ENCODE assay signal across 24 cellular contexts in the genomic region with DNA sequence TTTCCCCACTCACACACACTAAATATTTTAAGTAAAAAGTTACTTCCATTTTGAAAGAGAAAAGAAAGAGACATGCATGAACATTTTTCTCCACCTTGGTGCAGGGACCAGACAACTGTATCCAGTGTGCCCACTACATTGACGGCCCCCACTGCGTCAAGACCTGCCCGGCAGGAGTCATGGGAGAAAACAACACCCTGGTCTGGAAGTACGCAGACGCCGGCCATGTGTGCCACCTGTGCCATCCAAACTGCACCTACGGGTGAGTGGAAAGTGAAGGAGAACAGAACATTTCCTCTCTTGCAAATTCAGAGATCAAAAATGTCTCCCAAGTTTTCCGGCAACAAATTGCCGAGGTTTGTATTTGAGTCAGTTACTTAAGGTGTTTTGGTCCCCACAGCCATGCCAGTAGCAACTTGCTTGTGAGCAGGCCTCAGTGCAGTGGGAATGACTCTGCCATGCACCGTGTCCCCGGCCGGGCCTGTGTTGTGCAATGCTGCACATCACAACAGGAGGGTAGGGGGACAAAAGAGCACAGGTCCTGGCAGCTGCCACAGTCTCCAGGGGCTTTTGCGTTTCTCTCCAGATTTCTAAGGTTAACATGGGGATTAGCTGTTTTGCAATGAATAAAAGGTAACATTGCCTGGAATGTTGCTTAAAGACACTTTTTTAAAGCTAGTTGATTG.
"Had no signal": no experiment of that assay in that cellular context is flagged by ENCODE, and none has a peak within 500 bp of the region (broad histone marks: within the 10 kb centered on the region; RNA-seq: fewer than 3 reads in every experiment).

No MANE protein-coding gene starts in this region.

- H3K36me3 Mint-ChIP-seq: activated naive CD8-positive, alpha-beta T cell had no signal

- H3K27ac ChIP-seq: epithelial cell of prostate, WERI-Rb-1 had no signal

- ATAC-seq: activated CD4-positive, CD25-positive, alpha-beta regulatory T cell treated with anti-CD3 and anti-CD28 coated beads, Interleukin-2, amount 50 U/mL, for 24 hours; activated CD8-positive, alpha-beta T cell treated with anti-CD3 and anti-CD28 coated beads for 36 hours; activated T-cell treated with anti-CD3 and anti-CD28 coated beads, Interleukin-2, amount 50 U/mL, for 4 hours; T-helper 17 cell had no signal

- H3K4me3 Mint-ChIP-seq: activated B cell treated with CpG ODN at 0.5 μM for 24 hours; activated CD8-positive, alpha-beta T cell treated with anti-CD3 and anti-CD28 coated beads for 36 hours; activated naive CD8-positive, alpha-beta T cell; activated T-cell treated with anti-CD3 and anti-CD28 coated beads, Interleukin-2, amount 50 U/mL, for 4 hours; activated T-helper 17 cell treated with anti-CD3 and anti-CD28 coated beads, Interleukin-2, amount 50 U/mL, for 72 hours; T-helper 17 cell; T-helper 2 cell treated with Interferon-gamma antibody and Interleukin-4, amounts not matched to agents 5 μg/mL and 100 μg/mL, for 36 hours had no signal

- H3K9me3 Mint-ChIP-seq: activated B cell treated with CpG ODN at 0.5 μM for 24 hours; T-helper 2 cell treated with Interferon-gamma antibody and Interleukin-4, amounts not matched to agents 5 μg/mL and 100 μg/mL, for 36 hours had no signal

- H3K4me1 Mint-ChIP-seq: activated B cell treated with CpG ODN at 0.5 μM for 24 hours, T-helper 17 cell had no signal

- DNase-seq: activated B cell treated with CpG ODN at 0.5 μM for 24 hours; activated CD4-positive, alpha-beta T cell treated with anti-CD3 and anti-CD28 coated beads for 48 hours; activated CD4-positive, alpha-beta T cell treated with anti-CD3 and anti-CD28 coated beads, Interleukin-2, amount 50 U/mL, for 1 hour; activated CD4-positive, alpha-beta T cell treated with anti-CD3 and anti-CD28 coated beads, Interleukin-2, amount 50 U/mL, for 48 hours; activated CD8-positive, alpha-beta memory T cell treated with anti-CD3 and anti-CD28 coated beads for 24 hours; activated CD8-positive, alpha-beta T cell treated with anti-CD3 and anti-CD28 coated beads for 36 hours; activated effector memory CD4-positive, alpha-beta T cell treated with Interleukin-2 at 50 U/mL for 16 hours; activated gamma-delta T cell treated with Interleukin-2 at 50 U/mL for 16 hours; activated naive CD4-positive, alpha-beta T cell treated with anti-CD3 and anti-CD28 coated beads, Interleukin-2, amount 50 U/mL, for 16 hours; activated naive CD4-positive, alpha-beta T cell treated with Interleukin-2 at 50 U/mL for 16 hours; activated T-cell treated with anti-CD3 and anti-CD28 coated beads, Interleukin-2, amount 50 U/mL, for 4 hours; amniotic stem cell; anterior cingulate cortex; effector CD8-positive, alpha-beta T cell; foreskin fibroblast; T-helper 1 cell; T-helper 17 cell; T1000; WERI-Rb-1 had no signal

- H3K36me3 ChIP-seq: WERI-Rb-1 had no signal

- H3K27ac Mint-ChIP-seq: activated B cell treated with CpG ODN at 0.5 μM for 24 hours; activated CD8-positive, alpha-beta T cell treated with anti-CD3 and anti-CD28 coated beads for 36 hours; activated naive CD8-positive, alpha-beta T cell; activated T-helper 17 cell treated with anti-CD3 and anti-CD28 coated beads, Interleukin-2, amount 50 U/mL, for 72 hours; T-helper 17 cell; T-helper 2 cell treated with Interferon-gamma antibody and Interleukin-4, amounts not matched to agents 5 μg/mL and 100 μg/mL, for 36 hours had no signal

- H3K27me3 Mint-ChIP-seq: activated B cell treated with CpG ODN at 0.5 μM for 24 hours had no signal
